ENCODE assay signal across 1 cellular context in genomic region chr16:4617880-4618279, GRCh38.
TF ChIP-seq lines count a peak whose summit lies in the region.

No MANE protein-coding gene starts in this region.

TF ChIP-seq in HepG2, 621 proteins besides CTCF, POLR2A, EP300 and RAD21 (continued from another document):
- TF ChIP-seq MNT (IDR thresholded peaks at IDR 0.05) (no peak), NFKB2 (CRISPR knock-in tag; IDR thresholded peaks at IDR 0.05; ENCODE audit: borderline replicate concordance) (no peak), ZNF577 (CRISPR knock-in tag; IDR thresholded peaks at IDR 0.05; ENCODE audit: borderline replicate concordance, low read depth) (no peak), ZFX (CRISPR knock-in tag; IDR thresholded peaks at IDR 0.05; ENCODE audit: low read depth) (peak; percentile 47; the same call in 1 of the 2 replicates), CHCHD3 (CRISPR knock-in tag; IDR thresholded peaks at IDR 0.05) (no peak), ETV5 (CRISPR knock-in tag; IDR thresholded peaks at IDR 0.05; ENCODE audit: borderline replicate concordance) (no peak), ZNF574 (CRISPR knock-in tag; IDR thresholded peaks at IDR 0.05) (peak; percentile 24; the same call in 1 of the 2 replicates), ZC3H13 (CRISPR knock-in tag; IDR thresholded peaks at IDR 0.05) (no peak), PAXIP1 (CRISPR knock-in tag; conservative IDR thresholded peaks at IDR 0.05) (no peak), ZMYM4 (CRISPR knock-in tag; IDR thresholded peaks at IDR 0.05) (0 out of 2 replicates have a peak, but pooled peaks have one; percentile 11), MAX (IDR thresholded peaks at IDR 0.05) (no peak), MYNN (CRISPR knock-in tag; IDR thresholded peaks at IDR 0.05; ENCODE audit: low read depth) (no peak), ZNF296 (CRISPR knock-in tag; conservative IDR thresholded peaks at IDR 0.05) (0 out of 2 replicates have a peak, but pooled peaks have one; percentile 54)
- TF ChIP-seq, protein P1, sequence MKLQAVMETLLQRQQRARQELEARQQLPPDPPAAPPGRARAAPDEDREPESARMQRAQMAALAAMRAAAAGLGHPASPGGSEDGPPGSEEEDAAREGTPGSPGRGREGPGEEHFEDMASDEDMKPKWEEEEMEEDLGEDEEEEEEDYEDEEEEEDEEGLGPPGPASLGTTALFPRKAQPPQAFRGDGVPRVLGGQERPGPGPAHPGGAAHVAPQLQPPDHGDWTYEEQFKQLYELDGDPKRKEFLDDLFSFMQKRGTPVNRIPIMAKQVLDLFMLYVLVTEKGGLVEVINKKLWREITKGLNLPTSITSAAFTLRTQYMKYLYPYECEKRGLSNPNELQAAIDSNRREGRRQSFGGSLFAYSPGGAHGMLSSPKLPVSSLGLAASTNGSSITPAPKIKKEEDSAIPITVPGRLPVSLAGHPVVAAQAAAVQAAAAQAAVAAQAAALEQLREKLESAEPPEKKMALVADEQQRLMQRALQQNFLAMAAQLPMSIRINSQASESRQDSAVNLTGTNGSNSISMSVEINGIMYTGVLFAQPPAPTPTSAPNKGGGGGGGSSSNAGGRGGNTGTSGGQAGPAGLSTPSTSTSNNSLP (IDR thresholded peaks at IDR 0.05; ENCODE audit: low read depth, low read length), result no peak
